ENCODE assay signal across 1 cellular context in the genomic region with DNA sequence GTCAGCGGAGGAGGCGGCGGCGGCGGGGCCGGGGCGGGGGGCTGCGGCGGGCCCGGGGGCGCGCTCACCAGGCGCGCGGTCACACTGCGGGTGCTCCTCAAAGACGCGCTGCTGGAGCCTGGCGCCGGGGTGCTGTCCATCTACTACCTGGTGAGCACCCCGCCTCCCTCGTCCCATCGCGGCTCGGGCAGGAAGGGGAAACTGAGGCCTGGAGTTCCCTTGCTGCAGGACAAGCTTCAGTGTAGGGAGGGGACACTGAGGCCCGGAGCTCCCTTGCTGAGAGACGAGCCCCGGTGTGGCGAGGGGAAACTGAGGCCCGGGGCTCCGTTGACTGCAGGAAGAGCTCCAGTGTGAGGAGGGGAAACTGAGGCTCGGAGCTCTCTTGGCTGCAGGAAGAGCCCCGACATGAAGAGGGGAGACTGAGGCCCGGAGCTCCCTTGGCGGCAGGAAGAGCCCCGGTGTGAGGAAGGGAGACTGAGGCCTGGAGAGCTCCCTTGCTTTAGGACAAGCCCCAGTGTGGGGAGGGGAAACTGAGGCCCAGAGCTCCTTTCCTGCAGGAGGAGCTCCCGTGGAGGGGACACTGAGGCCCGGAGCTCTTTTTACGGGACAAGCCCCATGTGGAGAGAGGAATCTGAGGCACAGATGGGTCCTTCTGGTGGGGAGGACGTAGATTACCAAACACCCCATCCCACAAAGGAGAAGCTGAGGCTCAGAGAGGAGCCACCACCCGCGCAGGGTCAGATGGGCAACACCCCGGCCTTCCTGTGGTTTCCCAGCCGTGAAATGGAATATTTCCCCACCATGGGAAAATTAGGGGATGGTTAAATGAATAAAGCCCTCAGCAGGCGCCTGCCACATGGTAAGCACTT.
TF ChIP-seq lines count a peak whose summit lies in the region.

No MANE protein-coding gene starts in this region.

TF ChIP-seq in HepG2, 621 proteins besides CTCF, POLR2A, EP300 and RAD21:
- TF ChIP-seq HIVEP1 (CRISPR knock-in tag; IDR thresholded peaks at IDR 0.05) (0 out of 2 replicates have a peak, but pooled peaks have one; percentile 31), ZNF607 (CRISPR knock-in tag; IDR thresholded peaks at IDR 0.05; ENCODE audit: borderline replicate concordance) (0 out of 2 replicates have a peak, but pooled peaks have one; percentile 12), NFKB2 (CRISPR knock-in tag; IDR thresholded peaks at IDR 0.05; ENCODE audit: borderline replicate concordance) (peak; percentile 46; the same call in 1 of the 2 replicates), KDM3A (CRISPR knock-in tag; IDR thresholded peaks at IDR 0.05; ENCODE audit: low read depth) (no peak), KLF9 (CRISPR knock-in tag; IDR thresholded peaks at IDR 0.05; ENCODE audit: low read depth) (no peak), ZNF263 (CRISPR knock-in tag; IDR thresholded peaks at IDR 0.05) (peak; percentile 37; the same call in 1 of the 2 replicates), SRSF1 (optimal IDR thresholded peaks at IDR 0.05; ENCODE audit: low read depth, low read length) (no peak), KAT7 (CRISPR knock-in tag; IDR thresholded peaks at IDR 0.05; ENCODE audit: borderline replicate concordance) (no peak), CAMTA2 (CRISPR knock-in tag; IDR thresholded peaks at IDR 0.05; ENCODE audit: borderline replicate concordance) (no peak), ZNF121 (CRISPR knock-in tag; IDR thresholded peaks at IDR 0.05) (no peak), MIER3 (CRISPR knock-in tag; IDR thresholded peaks at IDR 0.05; ENCODE audit: borderline replicate concordance) (no peak), PAWR (CRISPR knock-in tag; IDR thresholded peaks at IDR 0.05; ENCODE audit: borderline replicate concordance) (no peak), RBM39 (IDR thresholded peaks at IDR 0.05; ENCODE audit: low read depth, low read length, poor library complexity, severe bottlenecking) (no peak)
- TF ChIP-seq, protein P1, sequence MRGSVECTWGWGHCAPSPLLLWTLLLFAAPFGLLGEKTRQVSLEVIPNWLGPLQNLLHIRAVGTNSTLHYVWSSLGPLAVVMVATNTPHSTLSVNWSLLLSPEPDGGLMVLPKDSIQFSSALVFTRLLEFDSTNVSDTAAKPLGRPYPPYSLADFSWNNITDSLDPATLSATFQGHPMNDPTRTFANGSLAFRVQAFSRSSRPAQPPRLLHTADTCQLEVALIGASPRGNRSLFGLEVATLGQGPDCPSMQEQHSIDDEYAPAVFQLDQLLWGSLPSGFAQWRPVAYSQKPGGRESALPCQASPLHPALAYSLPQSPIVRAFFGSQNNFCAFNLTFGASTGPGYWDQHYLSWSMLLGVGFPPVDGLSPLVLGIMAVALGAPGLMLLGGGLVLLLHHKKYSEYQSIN (CRISPR knock-in tag; IDR thresholded peaks at IDR 0.05; ENCODE audit: borderline replicate concordance): no peak
- TF ChIP-seq, protein P2, sequence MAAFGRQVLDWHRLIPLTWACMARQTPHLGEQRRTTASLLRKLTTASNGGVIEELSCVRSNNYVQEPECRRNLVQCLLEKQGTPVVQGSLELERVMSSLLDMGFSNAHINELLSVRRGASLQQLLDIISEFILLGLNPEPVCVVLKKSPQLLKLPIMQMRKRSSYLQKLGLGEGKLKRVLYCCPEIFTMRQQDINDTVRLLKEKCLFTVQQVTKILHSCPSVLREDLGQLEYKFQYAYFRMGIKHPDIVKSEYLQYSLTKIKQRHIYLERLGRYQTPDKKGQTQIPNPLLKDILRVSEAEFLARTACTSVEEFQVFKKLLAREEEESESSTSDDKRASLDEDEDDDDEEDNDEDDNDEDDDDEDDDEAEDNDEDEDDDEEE (CRISPR knock-in tag; IDR thresholded peaks at IDR 0.05): 0 out of 2 replicates have a peak, but pooled peaks have one; percentile 27
